In the genomic region with DNA sequence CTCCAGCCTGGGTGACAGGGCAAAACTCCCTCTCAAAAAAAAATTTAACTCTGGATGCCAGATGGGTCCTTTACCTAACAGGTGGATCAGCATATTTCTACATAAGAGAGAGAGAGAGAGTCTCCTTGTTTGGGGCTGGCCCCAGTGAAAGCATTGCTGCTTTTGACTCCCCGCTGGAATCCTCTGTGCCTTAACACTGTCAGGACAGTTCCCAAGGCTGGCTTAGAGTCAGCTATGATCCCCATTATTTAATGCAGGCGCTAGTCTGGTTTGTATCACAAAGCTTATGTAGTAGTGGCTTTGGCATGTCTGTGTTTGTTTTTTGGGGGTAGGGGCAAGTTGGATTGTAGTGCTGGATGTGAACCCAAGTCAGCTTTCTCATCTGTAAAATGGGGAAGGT, we compare ENCODE assay signal across 10 cellular contexts. TPM values are rescaled to one million over a fixed set of nuclear protein-coding genes. Genes with fewer than 3 reads are reported as not detected.
DNase-seq lines count a peak whose midpoint lies in the region; ATAC-seq and TF ChIP-seq lines count a peak whose summit lies in the region.
"Had no signal": no experiment of that assay in that cellular context is flagged by ENCODE, and none has a peak within 500 bp of the region (broad histone marks: within the 10 kb centered on the region; RNA-seq: fewer than 3 reads in every experiment).

No MANE protein-coding gene starts in this region.

- H3K27ac ChIP-seq in AG04450 (ENCODE audit: low read depth, low read length) (peak overlapping the region; percentile 22), GM23338 (ENCODE audit: low read depth) (peak overlapping the region; percentile 50; the same call in 1 of the 2 replicates)

- ATAC-seq in GM23338 (peak; percentile 90), memory B cell (ENCODE audit: low read depth) (no peak), HG03280 (IDR thresholded peaks at IDR 0.05; ENCODE audit: unreplicated experiment) (no peak), omental fat pad (ENCODE audit: low FRiP score) (no peak)
- ATAC-seq in activated T-helper 17 cell treated with anti-CD3 and anti-CD28 coated beads, Interleukin-2, amount 50 U/mL, for 72 hours (replicated peaks) = no peak

- H3K9me3 ChIP-seq in AG04450 (ENCODE audit: control insufficient read depth, insufficient read depth, low read length) = no peaks in the 10 kb centered on the region

- TF ChIP-seq CTCF in AG04450 (IDR thresholded peaks at IDR 0.05; ENCODE audit: low read depth, low read length) (no peak), GM23338 (conservative IDR thresholded peaks at IDR 0.05; ENCODE audit: low read depth in 2 of 2) (no peak), omental fat pad (IDR thresholded peaks at IDR 0.05) (no peak)

- peak overlapping the region; percentile 14; the same call in 1 of the 3 replicates for H3K4me3 Mint-ChIP-seq in GM23338
- peak overlapping the region; percentile 73 for H3K4me3 Mint-ChIP-seq in activated T-helper 17 cell treated with anti-CD3 and anti-CD28 coated beads, Interleukin-2, amount 50 U/mL, for 72 hours
- H3K4me3 Mint-ChIP-seq in memory B cell = no peak overlapping the region
- H3K4me3 Mint-ChIP-seq: nephron had no signal

- H3F3A ChIP-seq in GM23338 (replicated peaks; ENCODE audit: low read depth) = no peaks in the 10 kb centered on the region

- H3K36me3 Mint-ChIP-seq in GM23338 (ENCODE audit: low read depth) (peaks cover 8% of the 10 kb centered on the region; the same call in 2 of the 3 replicates), memory B cell (peaks cover 3% of the 10 kb centered on the region)
- peaks cover 27% of the 10 kb centered on the region for H3K36me3 Mint-ChIP-seq in activated T-helper 17 cell treated with anti-CD3 and anti-CD28 coated beads, Interleukin-2, amount 50 U/mL, for 72 hours (ENCODE audit: low read depth)

- peaks cover 43% of the 10 kb centered on the region for H3K4me1 ChIP-seq in GM23338 (ENCODE audit: insufficient read depth)

- H3K4me1 Mint-ChIP-seq in GM23338 (peaks cover 75% of the 10 kb centered on the region), memory B cell (peaks cover 35% of the 10 kb centered on the region)
- peaks cover 84% of the 10 kb centered on the region for H3K4me1 Mint-ChIP-seq in activated T-helper 17 cell treated with anti-CD3 and anti-CD28 coated beads, Interleukin-2, amount 50 U/mL, for 72 hours

- CTCF ChIA-PET in AG04450 (lab: Charles Lee) = interaction anchor here (0.6 kb wide), 1 partner anchor 13 kb away, joined by 4 read pairs; no protein-coding TSS in a partner anchor

- POLR2A ChIA-PET in AG04450 (lab: Yijun Ruan, JAX) = no interaction called here

- no peak overlapping the region for H2AFZ ChIP-seq in GM23338

- H3K27me3 ChIP-seq in AG04450 (ENCODE audit: control insufficient read depth, insufficient read depth, low read length) (no peaks in the 10 kb centered on the region), GM23338 (ENCODE audit: insufficient read depth) (no peaks in the 10 kb centered on the region)

- H3K9me2 ChIP-seq in GM23338 (ENCODE audit: insufficient read depth) = no peaks in the 10 kb centered on the region

- H3K4me2 ChIP-seq in GM23338 = peak overlapping the region; percentile 53; the same call in 1 of the 2 replicates

- peaks cover 5% of the 10 kb centered on the region for H3K27me3 Mint-ChIP-seq in GM23338 (ENCODE audit: insufficient read depth, low read depth, poor library complexity)
- H3K27me3 Mint-ChIP-seq in activated T-helper 17 cell treated with anti-CD3 and anti-CD28 coated beads, Interleukin-2, amount 50 U/mL, for 72 hours = no peaks in the 10 kb centered on the region
- no peaks in the 10 kb centered on the region for H3K27me3 Mint-ChIP-seq in memory B cell

- H3K4me3 ChIP-seq in AG04450 (ENCODE audit: low read depth, low read length) (no peak overlapping the region), GM23338 (peak overlapping the region; percentile 6; the same call in 1 of the 2 replicates)

- peaks cover 3% of the 10 kb centered on the region; the same call in 1 of the 2 replicates for H3K36me3 ChIP-seq in GM23338 (ENCODE audit: insufficient read depth)

- peaks cover 34% of the 10 kb centered on the region for H4K20me1 ChIP-seq in GM23338 (replicated peaks; ENCODE audit: insufficient read depth)

- H3K9me3 Mint-ChIP-seq in GM23338 (no peaks in the 10 kb centered on the region), memory B cell (no peaks in the 10 kb centered on the region)
- H3K9me3 Mint-ChIP-seq in activated T-helper 17 cell treated with anti-CD3 and anti-CD28 coated beads, Interleukin-2, amount 50 U/mL, for 72 hours = no peaks in the 10 kb centered on the region
- H3K9me3 Mint-ChIP-seq: nephron had no signal

- no peak for DNase-seq in AG04450 (ENCODE audit: low read depth, low spot score)
- DNase-seq in GM23338 (ENCODE audit: low spot score) = peak; percentile 78
- no peak for DNase-seq in memory B cell (ENCODE audit: low spot score in 2 of 2)
- no peak for DNase-seq in SK-N-DZ (ENCODE audit: low spot score)
- DNase-seq in omental fat pad (ENCODE audit: low spot score) = no peak
- DNase-seq in SKM-1 (lab: John Stamatoyannopoulos, UW; ENCODE audit: unreplicated experiment) = no peak
- DNase-seq: NCI-H187 treated with DMSO at 0.1 percent for 48 hours had no signal

- peaks cover 94% of the 10 kb centered on the region for H3K79me2 ChIP-seq in GM23338 (replicated peaks; ENCODE audit: insufficient read depth)

- H3K27ac Mint-ChIP-seq in GM23338 (peak overlapping the region; percentile 88), memory B cell (peak overlapping the region; percentile 94)
- peak overlapping the region; percentile 79 for H3K27ac Mint-ChIP-seq in activated T-helper 17 cell treated with anti-CD3 and anti-CD28 coated beads, Interleukin-2, amount 50 U/mL, for 72 hours
- H3K27ac Mint-ChIP-seq: nephron had no signal

TF ChIP-seq in GM23338, 12 proteins besides CTCF, POLR2A, EP300 and RAD21 (continues in another document):
- TF ChIP-seq, protein P1, sequence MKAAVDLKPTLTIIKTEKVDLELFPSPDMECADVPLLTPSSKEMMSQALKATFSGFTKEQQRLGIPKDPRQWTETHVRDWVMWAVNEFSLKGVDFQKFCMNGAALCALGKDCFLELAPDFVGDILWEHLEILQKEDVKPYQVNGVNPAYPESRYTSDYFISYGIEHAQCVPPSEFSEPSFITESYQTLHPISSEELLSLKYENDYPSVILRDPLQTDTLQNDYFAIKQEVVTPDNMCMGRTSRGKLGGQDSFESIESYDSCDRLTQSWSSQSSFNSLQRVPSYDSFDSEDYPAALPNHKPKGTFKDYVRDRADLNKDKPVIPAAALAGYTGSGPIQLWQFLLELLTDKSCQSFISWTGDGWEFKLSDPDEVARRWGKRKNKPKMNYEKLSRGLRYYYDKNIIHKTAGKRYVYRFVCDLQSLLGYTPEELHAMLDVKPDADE (IDR thresholded peaks at IDR 0.05) = no peak
- TF ChIP-seq STAT1 (IDR thresholded peaks at IDR 0.05; ENCODE audit: unreplicated experiment) = no peak
- no peak for TF ChIP-seq POLR2AphosphoS5 (IDR thresholded peaks at IDR 0.05; ENCODE audit: low read depth)
- no peak for TF ChIP-seq ZNF114 (CRISPR knock-in tag; IDR thresholded peaks at IDR 0.05)
- TF ChIP-seq NANOG (IDR thresholded peaks at IDR 0.05; ENCODE audit: borderline replicate concordance) = no peak
- TF ChIP-seq ZNF331 (CRISPR knock-in tag; IDR thresholded peaks at IDR 0.05; ENCODE audit: low read depth) = no peak

RNA-seq across cellular contexts. Expression of a gene that starts 9.4 kb away (rescaled TPM):
- polyA plus RNA-seq in AG04450 (2011; rRNA removed) (12.9 and 15.3 TPM in 2 replicates), GM23338 (2016; fragmentation: Nextera tagmentation; extraction: Ambion mirVana) (6.5 and 8.5 TPM in 2 replicates)
- 34.5 and 47.9 TPM in 2 replicates for polyA minus RNA-seq in AG04450 (2011; rRNA and poly(A)+ RNA removed)
- total RNA-seq in GM23338 (2014; rRNA removed; shearing (Covaris generic)) = 36.9 and 42.3 TPM in 2 replicates
- total RNA-seq in activated T-helper 17 cell treated with anti-CD3 and anti-CD28 coated beads, Interleukin-2, amount 50 U/mL, for 72 hours = 10 to 100 TPM; 66.4 to 74.8 TPM
- 15.9 and 17.4 TPM in 2 replicates for polyA plus RNA-seq in SK-N-DZ (2014; cell fraction: cytosol; rRNA removed)
- 18.6 and 39.3 TPM in 2 replicates for polyA plus RNA-seq in SK-N-DZ (2014; cell fraction: nucleus; rRNA removed)
- total RNA-seq in omental fat pad = 10 to 100 TPM; 19.6 to 32.2 (median 28.0) TPM
